6 cellular contexts compared by ENCODE assay signal in the genomic region with DNA sequence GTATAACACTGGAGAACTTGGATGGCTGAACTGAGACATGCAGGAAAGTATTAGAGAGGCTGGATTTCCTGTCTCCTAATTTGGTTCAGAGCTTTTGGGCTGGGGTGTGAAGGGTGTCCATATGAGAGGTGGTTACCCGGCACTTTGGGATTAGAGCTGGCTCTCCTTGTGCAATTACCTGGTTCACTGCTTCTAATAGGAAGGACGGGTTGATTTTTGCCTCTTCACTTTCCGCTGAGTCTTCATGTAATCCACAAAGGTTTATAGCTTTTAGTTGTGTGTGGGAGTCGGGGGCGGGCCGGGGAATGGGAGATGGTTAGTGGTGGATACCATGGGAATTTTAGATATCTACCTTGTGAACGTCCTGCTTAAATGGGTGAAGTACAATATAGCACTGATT.
"Had no signal": no experiment of that assay in that cellular context is flagged by ENCODE, and none has a peak within 500 bp of the region (broad histone marks: within the 10 kb centered on the region; RNA-seq: fewer than 3 reads in every experiment).

No MANE protein-coding gene starts in this region.

- H3K4me3 ChIP-seq: GM12878 had no signal

- ATAC-seq: GM12878 had no signal

- DNase-seq: GDM1, GF-D8 had no signal

- FAIRE-seq: GM12878, GM12892, GM18507, GM19239 had no signal
